Comparison of ENCODE assay signal across 21 cellular contexts in genomic region chr6:53605543-53606235, GRCh38. TPM values are rescaled to one million over a fixed set of nuclear protein-coding genes. Genes with fewer than 3 reads are reported as not detected.
DNase-seq lines count a peak whose midpoint lies in the region; FAIRE-seq and TF ChIP-seq lines count a peak whose summit lies in the region.
"Had no signal": no experiment of that assay in that cellular context is flagged by ENCODE, and none has a peak within 500 bp of the region (broad histone marks: within the 10 kb centered on the region; RNA-seq: fewer than 3 reads in every experiment).

No MANE protein-coding gene starts in this region.

- H2BK120ac ChIP-seq in H1 (replicated peaks; ENCODE audit: low read depth, low read length), result no peak overlapping the region

- TF ChIP-seq POLR2A in H1 (IDR thresholded peaks at IDR 0.05; ENCODE audit: control extremely low read depth in 1 of 2, low read depth in 2 of 2, low read length in 2 of 2), result no peak

- no peak overlapping the region for H3K9ac ChIP-seq in mammary epithelial cell (ENCODE audit: insufficient read depth, low read length)
- no peak overlapping the region for H3K9ac ChIP-seq in H1 (replicated peaks in 1 of 4; ENCODE audit: extremely low read depth in 1 of 4, low read depth in 3 of 4, low read length in 3 of 4)

- H2AK5ac ChIP-seq in H1 (ENCODE audit: low read depth, low read length), result 0 out of 2 replicates have a peak overlapping the region, but pooled peaks have one; percentile 17

- H3K4me3 ChIP-seq in mammary epithelial cell (replicated peaks in 1 of 3; ENCODE audit: insufficient read depth in 1 of 3, low read depth in 2 of 3, low read length in 3 of 3) (no peak overlapping the region), H1 (ENCODE audit: extremely low read depth in 1 of 4, insufficient read depth in 2 of 4, low read depth in 3 of 4, low read length in 4 of 4) (no peak overlapping the region), osteoblast (ENCODE audit: insufficient read depth, low read length) (no peak overlapping the region)

- H3K9me3 ChIP-seq in mammary epithelial cell (replicated peaks; ENCODE audit: insufficient read depth, low read length), result no peaks in the 10 kb centered on the region
- no peaks in the 10 kb centered on the region for H3K9me3 ChIP-seq in H1 (ENCODE audit: insufficient read depth in 2 of 2, low read depth in 1 of 2, low read length in 1 of 2)
- H3K9me3 ChIP-seq in osteoblast (ENCODE audit: low read depth, low read length), result no peaks in the 10 kb centered on the region

- no peak for TF ChIP-seq RAD21 in H1 (IDR thresholded peaks at IDR 0.05 in 1 of 2, conservative IDR thresholded peaks at IDR 0.05 in 1 of 2; ENCODE audit: low read depth in 2 of 2, low read length in 2 of 2)

- no peak overlapping the region for H4K5ac ChIP-seq in H1 (ENCODE audit: insufficient read length, low read depth, low read length)

- dilution Hi-C loops in mammary epithelial cell (cut with HindIII; ENCODE audit: low sequenced_read_pairs), result no loop called here

- no peak overlapping the region for H3K14ac ChIP-seq in H1 (ENCODE audit: insufficient read length)

- H2AFZ ChIP-seq in mammary epithelial cell (ENCODE audit: low read depth, low read length) (peak overlapping the region; percentile 50), H1 (ENCODE audit: low read length) (peak overlapping the region; percentile 57), osteoblast (ENCODE audit: low read length) (no peak overlapping the region)

- H3K27me3 Mint-ChIP-seq in MCF 10A (ENCODE audit: insufficient read depth, unreplicated experiment), result no peaks in the 10 kb centered on the region
- no peaks in the 10 kb centered on the region for H3K27me3 Mint-ChIP-seq in type B pancreatic cell

- no peak overlapping the region for H3K4ac ChIP-seq in H1 (replicated peaks; ENCODE audit: insufficient read length, low read depth, low read length)

- TF ChIP-seq CTCF in mammary epithelial cell (conservative IDR thresholded peaks at IDR 0.05 in 1 of 2, IDR thresholded peaks at IDR 0.05 in 1 of 2; ENCODE audit: extremely low read depth in 1 of 2, insufficient read depth in 1 of 2, low read depth in 1 of 2, low read length in 2 of 2) (no peak), MCF 10A (IDR thresholded peaks at IDR 0.05; ENCODE audit: unreplicated experiment) (no peak), H1 (IDR thresholded peaks at IDR 0.05; ENCODE audit: control extremely low read depth in 1 of 3, insufficient read depth in 1 of 3, low read depth in 1 of 3, low read length in 3 of 3) (no peak), type B pancreatic cell (conservative IDR thresholded peaks at IDR 0.05) (no peak), osteoblast (IDR thresholded peaks at IDR 0.05; ENCODE audit: extremely low read depth, low read depth, low read length) (no peak)

- CTCF ChIA-PET in mammary epithelial cell (lab: Charles Lee; ENCODE audit: low non-redundant PET), result no interaction called here
- CTCF ChIA-PET in MCF 10A (lab: Yijun Ruan, JAX), result no interaction called here
- CTCF ChIA-PET in H1 (lab: Charles Lee; ENCODE audit: partially characterized antibody), result interaction anchor here (0.9 to 1.4 kb wide), 2 partner anchors 11 to 13 kb away, joined by 3 read pairs; no protein-coding TSS in a partner anchor

- H3K9me3 Mint-ChIP-seq in MCF 10A (ENCODE audit: unreplicated experiment) (no peaks in the 10 kb centered on the region), type B pancreatic cell (peaks cover 7% of the 10 kb centered on the region)
- H3K9me3 Mint-ChIP-seq: CD14-positive monocyte, HFFc6 had no signal

- peaks cover 11% of the 10 kb centered on the region for H3K4me1 ChIP-seq in mammary epithelial cell (ENCODE audit: insufficient read depth, low read length)
- peaks cover 0 to 4% (median 1%) of the 10 kb centered on the region in 4 experiments; a peak in 2 of 7 replicates for H3K4me1 ChIP-seq in H1 (replicated peaks in 1 of 4; ENCODE audit: control insufficient read depth in 3 of 4, insufficient read depth in 4 of 4, low read length in 3 of 4)
- H3K4me1 ChIP-seq in osteoblast (ENCODE audit: insufficient read depth, low read length), result peaks cover 4% of the 10 kb centered on the region

- H3K27me3 ChIP-seq in mammary epithelial cell (ENCODE audit: insufficient read depth, low read length), result no peaks in the 10 kb centered on the region
- no peaks in the 10 kb centered on the region for H3K27me3 ChIP-seq in H1 (replicated peaks in 1 of 4; ENCODE audit: control insufficient read depth in 3 of 4, extremely low read depth in 1 of 4, insufficient read depth in 3 of 4, low read length in 3 of 4)
- H3K27me3 ChIP-seq in osteoblast (ENCODE audit: insufficient read depth, low read length), result no peaks in the 10 kb centered on the region

- peak; percentile 62 for FAIRE-seq in H1 (lab: Jason Lieb, UNC)
- FAIRE-seq: RCC 7860 had no signal

- intact Hi-C loops in mammary epithelial cell (cut with micrococcal nuclease), result no loop called here
- intact Hi-C loops in MCF 10A (cut with micrococcal nuclease), result no loop called here

- H3K23ac ChIP-seq in H1 (ENCODE audit: insufficient read length), result no peak overlapping the region

- H3K36me3 Mint-ChIP-seq in MCF 10A (ENCODE audit: insufficient read depth, unreplicated experiment) (no peaks in the 10 kb centered on the region), type B pancreatic cell (no peaks in the 10 kb centered on the region)
- H3K36me3 Mint-ChIP-seq: CD14-positive monocyte had no signal

- H3K36me3 ChIP-seq in mammary epithelial cell (ENCODE audit: insufficient read depth, low read length) (no peaks in the 10 kb centered on the region), H1 (ENCODE audit: control insufficient read depth in 2 of 4, insufficient read depth in 4 of 4, low read length in 3 of 4) (no peaks in the 10 kb centered on the region), osteoblast (ENCODE audit: insufficient read depth, low read length) (no peaks in the 10 kb centered on the region)

- no peak overlapping the region for H2BK20ac ChIP-seq in H1 (ENCODE audit: low read length)

- POLR2A ChIA-PET in MCF 10A (lab: Yijun Ruan, JAX) (interaction anchor here (0.7 to 1.4 kb wide), 3 partner anchors 10 to 21 kb away, joined by 3 to 4 read pairs (median 4); no protein-coding TSS in a partner anchor), H1 (lab: Charles Lee; ENCODE audit: partially characterized antibody) (interaction anchor here (0.7 to 1.1 kb wide), 2 partner anchors 58 to 61 kb away, joined by 3 read pairs; partner anchors contain the start of gene GCLC)

- in situ Hi-C loops in mammary epithelial cell (cut with MboI; ENCODE audit: low sequenced_read_pairs in 2 of 2), result no loop called here

- no TSS peak for BruUV-seq in mammary epithelial cell (replicated peaks; lab: Mats Ljungman, UMichigan)
- BruUV-seq in MCF 10A (replicated peaks; lab: Mats Ljungman, UMichigan), result no TSS peak

- H4K20me1 ChIP-seq in mammary epithelial cell (ENCODE audit: insufficient read depth, low read length) (no peaks in the 10 kb centered on the region), H1 (replicated peaks in 1 of 2; ENCODE audit: control insufficient read depth in 1 of 2, insufficient read depth in 2 of 2, low read length in 2 of 2) (no peaks in the 10 kb centered on the region), osteoblast (ENCODE audit: insufficient read depth, low read length) (no peaks in the 10 kb centered on the region)

- no peak overlapping the region for H2BK12ac ChIP-seq in H1 (ENCODE audit: low read depth, low read length)

- H4K8ac ChIP-seq in H1 (ENCODE audit: extremely low read depth, insufficient read depth, low read length), result no peak overlapping the region

- DNase-seq in mammary epithelial cell (peak; percentile 31), MCF 10A (ENCODE audit: unreplicated experiment) (no peak), H1 (ENCODE audit: low read depth in 1 of 2, low spot score in 2 of 2) (no peak), islet precursor cell (peak; percentile 67), type B pancreatic cell (ENCODE audit: extremely low spot score, unreplicated experiment) (no peak), DMS79 treated with DMSO at 0.1 percent for 48 hours (lab: John Stamatoyannopoulos, UW) (no peak), osteoblast (ENCODE audit: insufficient read length, low spot score, missing footprints) (no peak), NCI-H748 treated with DMSO at 0.1 percent for 48 hours (lab: John Stamatoyannopoulos, UW) (no peak)
- DNase-seq: 8988T, DMS 273 treated with DMSO at 0.1 percent for 48 hours, GDM1, HFFc6, KG1, MV-4-11, NCI-H2107, NCI-H226, NCI-H526, Right ventricle myocardium superior had no signal

- 4% methylated on average over 3 of the region's 3 CpGs for WGBS in mammary epithelial cell (ENCODE audit: low coverage, missing lambda C conversion rate)
- WGBS in H1 (ENCODE audit: extremely low coverage in 1 of 2, insufficient coverage in 1 of 2, insufficient read length in 1 of 2, insufficient replicate concordance in 2 of 2, low coverage in 1 of 2, low lambda C conversion rate in 2 of 2, missing lambda C conversion rate in 1 of 2), 2 experiments, result 72% methylated on average over 3 of the region's 3 CpGs; no CpG with 5 or more reads in 1 of the 2 experiments

- H3K27ac Mint-ChIP-seq in MCF 10A (ENCODE audit: low read depth, unreplicated experiment), result no peak overlapping the region
- peak overlapping the region; percentile 37 for H3K27ac Mint-ChIP-seq in type B pancreatic cell
- H3K27ac Mint-ChIP-seq: CD14-positive monocyte, HFFc6 had no signal

- no peak overlapping the region for H3K27ac ChIP-seq in mammary epithelial cell (ENCODE audit: insufficient read depth, low read depth, low read length)
- no peak overlapping the region for H3K27ac ChIP-seq in H1 (ENCODE audit: low read depth, low read length)
- no peak overlapping the region for H3K27ac ChIP-seq in osteoblast (ENCODE audit: low read depth, low read length)

- TF ChIP-seq EP300 in H1 (IDR thresholded peaks at IDR 0.05; ENCODE audit: borderline replicate concordance in 1 of 2, low read depth in 2 of 2, low read length in 2 of 2), result no peak

- H2BK15ac ChIP-seq in H1 (ENCODE audit: low read length), result no peak overlapping the region

- no peaks in the 10 kb centered on the region for H3K23me2 ChIP-seq in H1 (ENCODE audit: low read depth, low read length)

- no peak overlapping the region for H2BK5ac ChIP-seq in H1 (ENCODE audit: low read depth, low read length)

- H3K79me2 ChIP-seq in mammary epithelial cell (ENCODE audit: insufficient read depth, low read length) (no peaks in the 10 kb centered on the region), H1 (ENCODE audit: control insufficient read depth in 1 of 2, insufficient read depth in 2 of 2, low read length in 2 of 2) (no peaks in the 10 kb centered on the region), osteoblast (ENCODE audit: insufficient read depth, low read length) (no peaks in the 10 kb centered on the region)

- no peaks in the 10 kb centered on the region for H3K79me1 ChIP-seq in H1 (ENCODE audit: low read depth, low read length)

- H4K91ac ChIP-seq in H1 (replicated peaks; ENCODE audit: insufficient read length, low read length), result no peak overlapping the region

- H3K56ac ChIP-seq in H1 (replicated peaks; ENCODE audit: insufficient read length, low read depth, low read length), result no peak overlapping the region

- no peak overlapping the region for H3K18ac ChIP-seq in H1 (ENCODE audit: extremely low read depth, low read length)

- H3K4me3 Mint-ChIP-seq in MCF 10A (ENCODE audit: unreplicated experiment), result no peak overlapping the region
- no peak overlapping the region for H3K4me3 Mint-ChIP-seq in type B pancreatic cell
- H3K4me3 Mint-ChIP-seq: CD14-positive monocyte, HFFc6 had no signal

- peak overlapping the region; percentile 52 for H3K4me2 ChIP-seq in mammary epithelial cell (ENCODE audit: insufficient read depth, low read depth, low read length)
- H3K4me2 ChIP-seq in H1 (ENCODE audit: insufficient read depth in 1 of 2, low read depth in 2 of 2, low read length in 2 of 2), result peak overlapping the region in 1 of 2 experiments; percentile 40; a peak in 2 of 4 replicates
- H3K4me2 ChIP-seq in osteoblast (ENCODE audit: insufficient read depth, low read length), result no peak overlapping the region

- H3K4me1 Mint-ChIP-seq in MCF 10A (ENCODE audit: insufficient read depth, unreplicated experiment), result peaks cover 28% of the 10 kb centered on the region
- H3K4me1 Mint-ChIP-seq in type B pancreatic cell (ENCODE audit: unreplicated experiment), result peaks cover 21% of the 10 kb centered on the region

RNA-seq across cellular contexts. Expression of gene KLHL31, which starts 59.9 kb away (rescaled TPM):
- total RNA-seq in mammary epithelial cell (under 1 TPM; 0.28 to 0.33 TPM), MCF 10A (2022) (0.37 and 0.54 TPM in 2 replicates), type B pancreatic cell (ENCODE audit: low replicate concordance) (1.3 and 2.8 TPM in 2 replicates), osteoblast (under 0.01 TPM in 2 replicates)
- polyA plus RNA-seq in mammary epithelial cell (0.06 TPM), H1 (2011; rRNA removed) (0.15 and 0.28 TPM in 2 replicates)
- not detected for polyA minus RNA-seq in mammary epithelial cell
- 0.39 and 0.54 TPM in 2 replicates for total RNA-seq in H1 (2021; fragmentation: NEBNext Ultra II Directional; extraction: Animal tissue kit (Norgen Biotek cat#: 25700))
- 0.21 TPM for polyA plus RNA-seq in H1 (2011; cell fraction: cytosol; rRNA removed)
- polyA plus RNA-seq in H1 (2011; cell fraction: nucleus; rRNA removed), result 0.47 TPM
- 0.16 to 0.28 TPM (median 0.18 TPM) in 4 replicates for polyA plus RNA-seq in H1 (2012, experiment 1 of 2)
- polyA plus RNA-seq in H1 (2012, experiment 2 of 2), result not detected
- 0.24 TPM for polyA plus RNA-seq in H1 (2013, experiment 1 of 2)
- polyA plus RNA-seq in H1 (2013, experiment 2 of 2), result 0.28 TPM
- polyA minus RNA-seq in H1 (2011; rRNA and poly(A)+ RNA removed), result 0.38 and 0.56 TPM in 2 replicates
- 1.1 TPM for polyA minus RNA-seq in H1 (2011; cell fraction: cytosol; rRNA and poly(A)+ RNA removed)
- 1.7 TPM for polyA minus RNA-seq in H1 (2011; cell fraction: nucleus; rRNA and poly(A)+ RNA removed)
- total RNA-seq: HFFc6, OCI-LY7 had no signal
- polyA plus RNA-seq: CD14-positive monocyte had no signal

Comparison
In these comparisons a context has a peak if more than half of its experiments do, and no peak if none do; other contexts are left out.
1. DNase-seq: peak in mammary epithelial cell (single experiment) and islet precursor cell (single experiment); none in MCF 10A (single experiment), H1 (0 of 2), type B pancreatic cell (single experiment), DMS79 treated with DMSO at 0.1 percent for 48 hours (single experiment), osteoblast (single experiment) and NCI-H748 treated with DMSO at 0.1 percent for 48 hours (single experiment).